8 cellular contexts compared by ENCODE assay signal in genomic region chr20:18019068-18019467, GRCh38. TPM values are rescaled to one million over a fixed set of nuclear protein-coding genes. Genes with fewer than 3 reads are reported as not detected.
A peak's percentile ranks its signal among the peaks of the same experiment; 100 is the strongest.
DNase-seq lines count a peak whose midpoint lies in the region; ATAC-seq and TF ChIP-seq lines count a peak whose summit lies in the region.

No MANE protein-coding gene starts in this region.

- H3K27ac ChIP-seq in suprapubic skin = no peak overlapping the region

- TF ChIP-seq CTCF in kidney epithelial cell (IDR thresholded peaks at IDR 0.05; ENCODE audit: insufficient read depth, low read length, poor library complexity, severe bottlenecking) (peak; percentile 26), suprapubic skin (IDR thresholded peaks at IDR 0.05) (no peak)

- peak; percentile 62 for ATAC-seq in HG02678 (IDR thresholded peaks at IDR 0.05; ENCODE audit: unreplicated experiment)

- peak; percentile 8 for DNase-seq in activated CD4-positive, alpha-beta T cell treated with anti-CD3 and anti-CD28 coated beads for 48 hours
- DNase-seq in activated CD4-positive, alpha-beta T cell treated with anti-CD3 and anti-CD28 coated beads, Interleukin-2, amount 50 U/mL, for 1 hour = no peak
- DNase-seq in T-helper 2 cell treated with Interferon-gamma antibody and Interleukin-4, amounts not matched to agents 5 μg/mL and 100 μg/mL, for 36 hours (ENCODE audit: low spot score) = peak; percentile 7
- DNase-seq in kidney epithelial cell (ENCODE audit: low read depth) = no peak
- DNase-seq in NCI-H128 (lab: John Stamatoyannopoulos, UW; ENCODE audit: unreplicated experiment) = no peak
- no peak for DNase-seq in suprapubic skin (ENCODE audit: low spot score in 2 of 2)
- no peak for DNase-seq in cerebellum (ENCODE audit: low spot score)

- no peaks in the 10 kb centered on the region for H3K9me3 Mint-ChIP-seq in T-helper 2 cell treated with Interferon-gamma antibody and Interleukin-4, amounts not matched to agents 5 μg/mL and 100 μg/mL, for 36 hours

- H3K27me3 ChIP-seq in kidney epithelial cell (ENCODE audit: control insufficient read depth, insufficient read depth, low read length) (no peaks in the 10 kb centered on the region), suprapubic skin (no peaks in the 10 kb centered on the region)

- no peaks in the 10 kb centered on the region for H3K9me3 ChIP-seq in suprapubic skin

- H3K4me3 ChIP-seq in kidney epithelial cell (ENCODE audit: low read depth, low read length) (no peak overlapping the region), suprapubic skin (no peak overlapping the region)

- WGBS in suprapubic skin = 33% methylated on average over 1 of the region's 1 CpG

- H3K4me3 Mint-ChIP-seq in T-helper 2 cell treated with Interferon-gamma antibody and Interleukin-4, amounts not matched to agents 5 μg/mL and 100 μg/mL, for 36 hours = no peak overlapping the region

- no peaks in the 10 kb centered on the region for H3K4me1 Mint-ChIP-seq in T-helper 2 cell treated with Interferon-gamma antibody and Interleukin-4, amounts not matched to agents 5 μg/mL and 100 μg/mL, for 36 hours (ENCODE audit: low read depth)

- no peak for TF ChIP-seq POLR2A in suprapubic skin (IDR thresholded peaks at IDR 0.05)

- no peak overlapping the region for H3K27ac Mint-ChIP-seq in T-helper 2 cell treated with Interferon-gamma antibody and Interleukin-4, amounts not matched to agents 5 μg/mL and 100 μg/mL, for 36 hours

- TF ChIP-seq EP300 in suprapubic skin (IDR thresholded peaks at IDR 0.05) = no peak

- H3K36me3 ChIP-seq in kidney epithelial cell (ENCODE audit: control insufficient read depth, insufficient read depth, low read length) = no peaks in the 10 kb centered on the region
- peaks cover 21% of the 10 kb centered on the region for H3K36me3 ChIP-seq in suprapubic skin

- no peaks in the 10 kb centered on the region for H3K36me3 Mint-ChIP-seq in T-helper 2 cell treated with Interferon-gamma antibody and Interleukin-4, amounts not matched to agents 5 μg/mL and 100 μg/mL, for 36 hours (ENCODE audit: low read depth)

- peaks cover 5% of the 10 kb centered on the region for H3K27me3 Mint-ChIP-seq in T-helper 2 cell treated with Interferon-gamma antibody and Interleukin-4, amounts not matched to agents 5 μg/mL and 100 μg/mL, for 36 hours (ENCODE audit: low read depth)

- H3K4me1 ChIP-seq in suprapubic skin = no peaks in the 10 kb centered on the region

RNA-seq across cellular contexts. Expression of gene OVOL2, which starts 38.6 kb away (rescaled TPM):
- 3.1 and 4.4 TPM in 2 replicates for total RNA-seq in kidney epithelial cell
- 10 to 100 TPM; 16.9 to 53.8 (median 24.8) TPM for total RNA-seq in suprapubic skin
- not detected for total RNA-seq in cerebellum

RNA-seq across cellular contexts. Expression of gene MGME1, which starts 50.2 kb away (rescaled TPM):
- 11.6 and 15.2 TPM in 2 replicates for total RNA-seq in kidney epithelial cell
- 10 to 100 TPM; 30.2 to 68.1 (median 32.8) TPM for total RNA-seq in suprapubic skin
- total RNA-seq in cerebellum = 11.3 TPM

RNA-seq across cellular contexts. Expression of gene SNX5, which starts 50.5 kb away (rescaled TPM):
- total RNA-seq in kidney epithelial cell (80.8 and 93.6 TPM in 2 replicates), suprapubic skin (100 to 1,000 TPM in 1 of 4 donors, 10 to 100 TPM in 3; 49.9 to 114 (median 64.5) TPM), cerebellum (79.8 TPM)

Comparison
In these comparisons a context has a peak if more than half of its experiments do, and no peak if none do; other contexts are left out.
1. DNase-seq: peak in activated CD4-positive, alpha-beta T cell treated with anti-CD3 and anti-CD28 coated beads for 48 hours (single experiment) and T-helper 2 cell treated with Interferon-gamma antibody and Interleukin-4, amounts not matched to agents 5 μg/mL and 100 μg/mL, for 36 hours (single experiment); none in activated CD4-positive, alpha-beta T cell treated with anti-CD3 and anti-CD28 coated beads, Interleukin-2, amount 50 U/mL, for 1 hour (single experiment), kidney epithelial cell (single experiment), NCI-H128 (single experiment), suprapubic skin (0 of 2) and cerebellum (single experiment).